In the genomic region with DNA sequence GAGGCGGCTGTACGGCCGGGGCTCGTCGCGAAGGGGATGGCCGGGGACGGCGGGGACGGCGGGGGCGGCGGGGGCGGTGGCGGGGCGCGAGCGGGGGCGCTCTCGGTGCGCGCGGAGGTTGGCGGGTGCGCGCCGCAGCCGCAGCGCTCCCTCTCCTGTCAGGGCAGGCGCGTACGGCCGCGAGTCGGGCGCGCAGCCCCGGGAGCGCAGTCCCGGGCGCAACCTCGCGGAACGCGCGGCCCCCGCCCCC, we compare ENCODE assay signal across 8 cellular contexts. TPM values are rescaled to one million over a fixed set of nuclear protein-coding genes. Genes with fewer than 3 reads are reported as not detected.
A peak's percentile ranks its signal among the peaks of the same experiment; 100 is the strongest.
DNase-seq lines count a peak whose midpoint lies in the region; ATAC-seq, FAIRE-seq and TF ChIP-seq lines count a peak whose summit lies in the region.

No MANE protein-coding gene starts in this region.

- no peak overlapping the region for H3K14ac ChIP-seq in H1 (ENCODE audit: insufficient read length)

- H3K36me3 Mint-ChIP-seq in CD14-positive monocyte = peaks cover 9 to 15% of the 10 kb centered on the region in 2 donors
- H3K36me3 Mint-ChIP-seq in osteocyte (ENCODE audit: unreplicated experiment) = no peaks in the 10 kb centered on the region

- H3K9me3 Mint-ChIP-seq in CD14-positive monocyte = peaks cover 0 to 12% (median 3%) of the 10 kb centered on the region in 7 donors
- no peaks in the 10 kb centered on the region for H3K9me3 Mint-ChIP-seq in osteocyte (ENCODE audit: unreplicated experiment)

- H3K23me2 ChIP-seq in H1 (ENCODE audit: low read depth, low read length) = peaks cover 11% of the 10 kb centered on the region; the same call in 1 of the 2 replicates

- H3K9ac ChIP-seq in MM.1S (ENCODE audit: low read length) (peak overlapping the region; percentile 20; the same call in 1 of the 2 replicates), H1 (replicated peaks in 1 of 4; ENCODE audit: extremely low read depth in 1 of 4, low read depth in 3 of 4, low read length in 3 of 4) (no peak overlapping the region)

- H3K79me1 ChIP-seq in H1 (ENCODE audit: low read depth, low read length) = no peaks in the 10 kb centered on the region

- H2BK120ac ChIP-seq in H1 (replicated peaks; ENCODE audit: low read depth, low read length) = no peak overlapping the region

- H4K5ac ChIP-seq in H1 (ENCODE audit: insufficient read length, low read depth, low read length) = no peak overlapping the region

- TF ChIP-seq EP300 in H1 (IDR thresholded peaks at IDR 0.05; ENCODE audit: borderline replicate concordance in 1 of 2, low read depth in 2 of 2, low read length in 2 of 2) = no peak

- peaks cover 13% of the 10 kb centered on the region for H3K4me1 Mint-ChIP-seq in CD14-positive monocyte
- H3K4me1 Mint-ChIP-seq in osteocyte (ENCODE audit: unreplicated experiment) = peaks cover 13% of the 10 kb centered on the region

- H3K4me3 Mint-ChIP-seq in CD14-positive monocyte = peak overlapping the region; percentile 83 to 91
- peak overlapping the region; percentile 65 for H3K4me3 Mint-ChIP-seq in osteocyte (ENCODE audit: unreplicated experiment)

- no peaks in the 10 kb centered on the region for H4K20me1 ChIP-seq in MM.1S (ENCODE audit: insufficient read depth, low read length)
- H4K20me1 ChIP-seq in H1 (replicated peaks in 1 of 2; ENCODE audit: control insufficient read depth in 1 of 2, insufficient read depth in 2 of 2, low read length in 2 of 2) = peaks cover 0 to 2% of the 10 kb centered on the region in 2 experiments

- H3K23ac ChIP-seq in H1 (ENCODE audit: insufficient read length) = no peak overlapping the region

- H3K4me2 ChIP-seq in MM.1S (ENCODE audit: low read depth, low read length) (no peak overlapping the region; the same call in 1 of the 2 replicates), H1 (ENCODE audit: insufficient read depth in 1 of 2, low read depth in 2 of 2, low read length in 2 of 2) (peak overlapping the region; percentile 62 to 91; a peak in 3 of 4 replicates)

- H3K27ac ChIP-seq in MM.1S (ENCODE audit: low read length) = no peak overlapping the region
- H3K27ac ChIP-seq in H1 (ENCODE audit: low read depth, low read length) = no peak overlapping the region

- H2BK5ac ChIP-seq in H1 (ENCODE audit: low read depth, low read length) = no peak overlapping the region

- TF ChIP-seq CTCF in CD14-positive monocyte (IDR thresholded peaks at IDR 0.05) (no peak), MM.1S (IDR thresholded peaks at IDR 0.05; ENCODE audit: low read length) (no peak), H1 (IDR thresholded peaks at IDR 0.05; ENCODE audit: control extremely low read depth in 1 of 3, insufficient read depth in 1 of 3, low read depth in 1 of 3, low read length in 3 of 3) (no peak), osteocyte (IDR thresholded peaks at IDR 0.05) (no peak)

- no CpG with 5 or more reads among the region's 47 CpGs for WGBS in H1 (ENCODE audit: extremely low coverage in 1 of 2, insufficient coverage in 1 of 2, insufficient read length in 1 of 2, insufficient replicate concordance in 2 of 2, low coverage in 1 of 2, low lambda C conversion rate in 2 of 2, missing lambda C conversion rate in 1 of 2), 2 experiments

- H3K9me3 ChIP-seq in MM.1S (replicated peaks; ENCODE audit: insufficient read depth, low read length) (no peaks in the 10 kb centered on the region), H1 (ENCODE audit: insufficient read depth in 2 of 2, low read depth in 1 of 2, low read length in 1 of 2) (no peaks in the 10 kb centered on the region)

- TF ChIP-seq POLR2A in H1 (IDR thresholded peaks at IDR 0.05; ENCODE audit: control extremely low read depth in 1 of 2, low read depth in 2 of 2, low read length in 2 of 2) = no peak

- TF ChIP-seq RAD21 in H1 (IDR thresholded peaks at IDR 0.05 in 1 of 2, conservative IDR thresholded peaks at IDR 0.05 in 1 of 2; ENCODE audit: low read depth in 2 of 2, low read length in 2 of 2) = no peak

- intact Hi-C loops in CD14-positive monocyte (cut with micrococcal nuclease) = loop anchor here (10.0 kb wide), 1 partner anchor 494 kb away; a partner anchor contains a TSS

- no peak overlapping the region for H4K8ac ChIP-seq in H1 (ENCODE audit: extremely low read depth, insufficient read depth, low read length)

- FAIRE-seq in H1 (lab: Jason Lieb, UNC) = no peak

- CTCF ChIA-PET in H1 (lab: Charles Lee; ENCODE audit: partially characterized antibody) = no interaction called here

- H3K27me3 Mint-ChIP-seq in CD14-positive monocyte (ENCODE audit: low read depth in 3 of 3) = peaks cover 57 to 76% (median 68%) of the 10 kb centered on the region in 3 donors
- H3K27me3 Mint-ChIP-seq in osteocyte (ENCODE audit: unreplicated experiment) = peaks cover 29% of the 10 kb centered on the region

- H3K36me3 ChIP-seq in MM.1S (replicated peaks; ENCODE audit: insufficient read depth, low read length) (no peaks in the 10 kb centered on the region), H1 (ENCODE audit: control insufficient read depth in 2 of 4, insufficient read depth in 4 of 4, low read length in 3 of 4) (no peaks in the 10 kb centered on the region)

- H4K91ac ChIP-seq in H1 (replicated peaks; ENCODE audit: insufficient read length, low read length) = no peak overlapping the region

- no peak overlapping the region for H3K27ac Mint-ChIP-seq in CD14-positive monocyte
- H3K27ac Mint-ChIP-seq in osteocyte (ENCODE audit: unreplicated experiment) = no peak overlapping the region

- H3K4me3 ChIP-seq in MM.1S (ENCODE audit: low read length) (peak overlapping the region; percentile 59; the same call in 1 of the 2 replicates), H1 (ENCODE audit: extremely low read depth in 1 of 4, insufficient read depth in 2 of 4, low read depth in 3 of 4, low read length in 4 of 4) (peak overlapping the region; percentile 54 to 81 (median 66))

- H2AFZ ChIP-seq in MM.1S (ENCODE audit: low read length) (no peak overlapping the region), H1 (ENCODE audit: low read length) (no peak overlapping the region)

- no peaks in the 10 kb centered on the region for H3F3A ChIP-seq in MM.1S (ENCODE audit: insufficient read depth, low read length)

- H3K9me2 ChIP-seq in MM.1S (replicated peaks; ENCODE audit: insufficient read depth, low read length) = no peaks in the 10 kb centered on the region

- H2BK20ac ChIP-seq in H1 (ENCODE audit: low read length) = no peak overlapping the region

- ATAC-seq in esophagus mucosa = no peak

- no peak overlapping the region for H3K4ac ChIP-seq in H1 (replicated peaks; ENCODE audit: insufficient read length, low read depth, low read length)

- no peaks in the 10 kb centered on the region for H3K27me3 ChIP-seq in MM.1S (replicated peaks; ENCODE audit: insufficient read depth, low read length)
- H3K27me3 ChIP-seq in H1 (replicated peaks in 1 of 4; ENCODE audit: control insufficient read depth in 3 of 4, extremely low read depth in 1 of 4, insufficient read depth in 3 of 4, low read length in 3 of 4) = peaks cover 8 to 36% (median 31%) of the 10 kb centered on the region in 4 experiments

- H3K56ac ChIP-seq in H1 (replicated peaks; ENCODE audit: insufficient read length, low read depth, low read length) = no peak overlapping the region

- H2AK5ac ChIP-seq in H1 (ENCODE audit: low read depth, low read length) = no peak overlapping the region

- H3K4me1 ChIP-seq in MM.1S (ENCODE audit: low read length) (no peaks in the 10 kb centered on the region), H1 (replicated peaks in 1 of 4; ENCODE audit: control insufficient read depth in 3 of 4, insufficient read depth in 4 of 4, low read length in 3 of 4) (no peaks in the 10 kb centered on the region)

- H3K18ac ChIP-seq in H1 (ENCODE audit: extremely low read depth, low read length) = no peak overlapping the region

- POLR2A ChIA-PET in H1 (lab: Charles Lee; ENCODE audit: partially characterized antibody) = interaction anchor here (1.7 kb wide), 1 partner anchor 96 kb away, joined by 4 read pairs; no protein-coding TSS in a partner anchor

- no peak overlapping the region for H2BK15ac ChIP-seq in H1 (ENCODE audit: low read length)

- DNase-seq in CD14-positive monocyte (ENCODE audit: low spot score) (no peak), MM.1S (no peak), H1 (ENCODE audit: low read depth in 1 of 2, low spot score in 2 of 2) (no peak), osteocyte (ENCODE audit: extremely low spot score, unreplicated experiment) (no peak), NCI-H2196 treated with DMSO at 0.1 percent for 48 hours (lab: John Stamatoyannopoulos, UW; ENCODE audit: unreplicated experiment) (no peak), ecto neural progenitor cell (ENCODE audit: low spot score) (no peak), putamen (ENCODE audit: low spot score) (no peak)

- H2BK12ac ChIP-seq in H1 (ENCODE audit: low read depth, low read length) = no peak overlapping the region

- H3K79me2 ChIP-seq in MM.1S (ENCODE audit: low read length) (no peaks in the 10 kb centered on the region), H1 (ENCODE audit: control insufficient read depth in 1 of 2, insufficient read depth in 2 of 2, low read length in 2 of 2) (no peaks in the 10 kb centered on the region)

TF ChIP-seq in H1, 55 proteins besides CTCF, POLR2A, EP300 and RAD21:
- TF ChIP-seq EGR1 (IDR thresholded peaks at IDR 0.05; ENCODE audit: borderline replicate concordance, low read depth, low read length) = no peak
- TF ChIP-seq ASH2L (IDR thresholded peaks at IDR 0.05; ENCODE audit: low read length) = no peak
- TF ChIP-seq SIX5 (IDR thresholded peaks at IDR 0.05; ENCODE audit: low read depth, low read length) = no peak
- no peak for TF ChIP-seq SP1 (IDR thresholded peaks at IDR 0.05; ENCODE audit: low read depth, low read length)
- TF ChIP-seq SUZ12 (IDR thresholded peaks at IDR 0.05; ENCODE audit: low read length) = no peak
- TF ChIP-seq HDAC2 (IDR thresholded peaks at IDR 0.05; ENCODE audit: borderline replicate concordance in 1 of 2, low read depth in 2 of 2, low read length in 2 of 2) = no peak
- TF ChIP-seq SP2 (IDR thresholded peaks at IDR 0.05; ENCODE audit: low read length) = no peak
- TF ChIP-seq TCF12 (IDR thresholded peaks at IDR 0.05; ENCODE audit: low read depth, low read length) = no peak
- no peak for TF ChIP-seq POU5F1 (IDR thresholded peaks at IDR 0.05; ENCODE audit: low read depth, low read length)
TF ChIP-seq in H1: peak in this region for 0.

RNA-seq across cellular contexts. Expression of a gene that starts 0.3 kb away (rescaled TPM):
- not detected for polyA plus RNA-seq in CD14-positive monocyte
- 2.8 and 3.6 TPM in 2 replicates for total RNA-seq in H1 (2021; fragmentation: NEBNext Ultra II Directional; extraction: Animal tissue kit (Norgen Biotek cat#: 25700))
- 1.3 and 1.6 TPM in 2 replicates for polyA plus RNA-seq in H1 (2011; rRNA removed)
- 2.1 TPM for polyA plus RNA-seq in H1 (2011; cell fraction: cytosol; rRNA removed)
- polyA plus RNA-seq in H1 (2011; cell fraction: nucleus; rRNA removed) = 4.1 TPM
- 1.9 to 3.2 TPM (median 2.5 TPM) in 4 replicates for polyA plus RNA-seq in H1 (2012, experiment 1 of 2)
- 0.34 TPM for polyA plus RNA-seq in H1 (2012, experiment 2 of 2)
- polyA plus RNA-seq in H1 (2013, experiment 1 of 2) = 1.7 TPM
- 1.9 TPM for polyA plus RNA-seq in H1 (2013, experiment 2 of 2)
- 8.0 and 8.7 TPM in 2 replicates for polyA minus RNA-seq in H1 (2011; rRNA and poly(A)+ RNA removed)
- polyA minus RNA-seq in H1 (2011; cell fraction: cytosol; rRNA and poly(A)+ RNA removed) = 5.2 TPM
- 8.1 TPM for polyA minus RNA-seq in H1 (2011; cell fraction: nucleus; rRNA and poly(A)+ RNA removed)
- total RNA-seq in osteocyte = 0.32 and 0.81 TPM in 2 replicates
- total RNA-seq in esophagus mucosa = 123 TPM

Comparison
In these comparisons a context has a peak if more than half of its experiments do, and no peak if none do; other contexts are left out.
1. RNA of a gene that starts 0.3 kb away (total RNA-seq): 123 TPM in esophagus mucosa (single experiment); 2.8 to 3.6 TPM in H1 and 0.32 to 0.81 TPM in osteocyte; every median in the first group is over 10 times any median in the second.